ENCODE assay signal across 12 cellular contexts in genomic region chr14:34356267-34356660, GRCh38.
DNase-seq lines count a peak whose midpoint lies in the region; TF ChIP-seq lines count a peak whose summit lies in the region.
"Had no signal": no experiment of that assay in that cellular context is flagged by ENCODE, and none has a peak within 500 bp of the region (broad histone marks: within the 10 kb centered on the region; RNA-seq: fewer than 3 reads in every experiment).

No MANE protein-coding gene starts in this region.

- no peak for TF ChIP-seq CTCF in endodermal cell (conservative IDR thresholded peaks at IDR 0.05)
- TF ChIP-seq CTCF in neural crest cell (conservative IDR thresholded peaks at IDR 0.05), result no peak
- no peak for TF ChIP-seq CTCF in GM10248 (IDR thresholded peaks at IDR 0.05; ENCODE audit: control extremely low read depth, extremely low read depth, low read depth, missing control alignments)
- TF ChIP-seq CTCF in MM.1S (IDR thresholded peaks at IDR 0.05; ENCODE audit: low read length), result no peak

- no peak overlapping the region for H3K27ac ChIP-seq in endodermal cell (ENCODE audit: low read depth, low read length)
- H3K27ac ChIP-seq in MM.1S (ENCODE audit: low read length), result no peak overlapping the region
- H3K27ac ChIP-seq: cardiac muscle cell had no signal

- CTCF ChIA-PET in GM10248 (lab: Yijun Ruan, JAX), result interaction anchor here (1.1 to 4.4 kb wide), 3 partner anchors 25 to 33 kb away, joined by 3 to 19 read pairs (median 4); no protein-coding TSS in a partner anchor

- no peaks in the 10 kb centered on the region for H3K79me2 ChIP-seq in MM.1S (ENCODE audit: low read length)

- no peaks in the 10 kb centered on the region for H3K36me3 Mint-ChIP-seq in endodermal cell (ENCODE audit: low read depth)
- H3K36me3 Mint-ChIP-seq in neural crest cell (ENCODE audit: low read depth), result no peaks in the 10 kb centered on the region
- H3K36me3 Mint-ChIP-seq: IgD-negative memory B cell had no signal

- H3K36me3 ChIP-seq in endodermal cell (ENCODE audit: control insufficient read depth, insufficient read depth, low read length), result no peaks in the 10 kb centered on the region
- no peaks in the 10 kb centered on the region for H3K36me3 ChIP-seq in MM.1S (replicated peaks; ENCODE audit: insufficient read depth, low read length)
- H3K36me3 ChIP-seq: cardiac muscle cell had no signal

- POLR2A ChIA-PET in GM10248 (lab: Yijun Ruan, JAX), result no interaction called here

- WGBS in endodermal cell (ENCODE audit: insufficient coverage in 1 of 2, insufficient read length in 1 of 2), 2 experiments, result 81 to 100% methylated on average over 1 to 4 of the region's 4 CpGs

- no peak overlapping the region for H3K27ac Mint-ChIP-seq in endodermal cell
- peak overlapping the region; percentile 88 for H3K27ac Mint-ChIP-seq in neural crest cell (ENCODE audit: unreplicated experiment)
- H3K27ac Mint-ChIP-seq: IgD-negative memory B cell; stimulated activated naive CD8-positive, alpha-beta T cell treated with anti-CD3 and anti-CD28 coated beads, Interleukin-15, Interleukin-2, amounts not matched to agents 100 ng/mL and 50 ng/mL, for 24 hours; T-helper 2 cell treated with Interferon-gamma antibody and Interleukin-4, amounts not matched to agents 5 μg/mL and 100 μg/mL, for 36 hours had no signal

- H3K9me2 ChIP-seq in MM.1S (replicated peaks; ENCODE audit: insufficient read depth, low read length), result no peaks in the 10 kb centered on the region

- H3K27me3 Mint-ChIP-seq in endodermal cell (ENCODE audit: insufficient read depth), result no peaks in the 10 kb centered on the region
- H3K27me3 Mint-ChIP-seq in neural crest cell (ENCODE audit: low read depth), result no peaks in the 10 kb centered on the region
- H3K27me3 Mint-ChIP-seq: IgD-negative memory B cell; stimulated activated naive CD8-positive, alpha-beta T cell treated with anti-CD3 and anti-CD28 coated beads, Interleukin-15, Interleukin-2, amounts not matched to agents 100 ng/mL and 50 ng/mL, for 24 hours had no signal

- H3K27me3 ChIP-seq in endodermal cell (ENCODE audit: control insufficient read depth, insufficient read depth, low read length, poor library complexity, severe bottlenecking), result peaks cover 14% of the 10 kb centered on the region
- H3K27me3 ChIP-seq in MM.1S (replicated peaks; ENCODE audit: insufficient read depth, low read length), result no peaks in the 10 kb centered on the region
- H3K27me3 ChIP-seq: cardiac muscle cell had no signal

- DNase-seq in EL (peak; percentile 43), NOMO-1 (lab: John Stamatoyannopoulos, UW; ENCODE audit: unreplicated experiment in 2 of 2) (peak; percentile 73 to 82), endodermal cell (peak; percentile 78), neural crest cell (ENCODE audit: low read depth, low spot score) (no peak), activated gamma-delta T cell treated with Interleukin-2 at 50 U/mL for 16 hours (no peak), GM10248 (ENCODE audit: extremely low spot score) (no peak), MM.1S (no peak), activated T-cell treated with anti-CD3 and anti-CD28 coated beads for 4 hours (no peak)

- H3K9me3 ChIP-seq in endodermal cell (ENCODE audit: control insufficient read depth, low read length) (no peaks in the 10 kb centered on the region), MM.1S (replicated peaks; ENCODE audit: insufficient read depth, low read length) (no peaks in the 10 kb centered on the region)

- no peak overlapping the region for H3K4me3 Mint-ChIP-seq in endodermal cell
- H3K4me3 Mint-ChIP-seq in neural crest cell, result no peak overlapping the region
- H3K4me3 Mint-ChIP-seq: IgD-negative memory B cell; stimulated activated naive CD8-positive, alpha-beta T cell treated with anti-CD3 and anti-CD28 coated beads, Interleukin-15, Interleukin-2, amounts not matched to agents 100 ng/mL and 50 ng/mL, for 24 hours; T-helper 2 cell treated with Interferon-gamma antibody and Interleukin-4, amounts not matched to agents 5 μg/mL and 100 μg/mL, for 36 hours had no signal

- H3K4me2 ChIP-seq in MM.1S (ENCODE audit: low read depth, low read length), result no peak overlapping the region

- H3K4me1 Mint-ChIP-seq in endodermal cell (peaks cover 9% of the 10 kb centered on the region), neural crest cell (peaks cover 17% of the 10 kb centered on the region)

- H3K4me3 ChIP-seq in endodermal cell (ENCODE audit: low read length) (no peak overlapping the region), MM.1S (ENCODE audit: low read length) (no peak overlapping the region)
- H3K4me3 ChIP-seq: cardiac muscle cell had no signal

- no peak overlapping the region for H2AFZ ChIP-seq in MM.1S (ENCODE audit: low read length)

- H3K9ac ChIP-seq in endodermal cell (ENCODE audit: extremely low read depth, low read length, poor library complexity, severe bottlenecking) (no peak overlapping the region), MM.1S (ENCODE audit: low read length) (no peak overlapping the region)

- H3F3A ChIP-seq in MM.1S (ENCODE audit: insufficient read depth, low read length), result no peaks in the 10 kb centered on the region

- H3K4me1 ChIP-seq in endodermal cell (ENCODE audit: control insufficient read depth, insufficient read depth, low read length), result no peaks in the 10 kb centered on the region
- H3K4me1 ChIP-seq in MM.1S (ENCODE audit: low read length), result no peaks in the 10 kb centered on the region

- H4K20me1 ChIP-seq in MM.1S (ENCODE audit: insufficient read depth, low read length), result no peaks in the 10 kb centered on the region

- H3K9me3 Mint-ChIP-seq in endodermal cell (no peaks in the 10 kb centered on the region), neural crest cell (no peaks in the 10 kb centered on the region)
- H3K9me3 Mint-ChIP-seq: IgD-negative memory B cell; stimulated activated naive CD8-positive, alpha-beta T cell treated with anti-CD3 and anti-CD28 coated beads, Interleukin-15, Interleukin-2, amounts not matched to agents 100 ng/mL and 50 ng/mL, for 24 hours; T-helper 2 cell treated with Interferon-gamma antibody and Interleukin-4, amounts not matched to agents 5 μg/mL and 100 μg/mL, for 36 hours had no signal

Comparison
In these comparisons a context has a peak if more than half of its experiments do, and no peak if none do; other contexts are left out.
1. DNase-seq: peak in EL (single experiment), NOMO-1 (2 of 2) and endodermal cell (single experiment); none in neural crest cell (single experiment), activated gamma-delta T cell treated with Interleukin-2 at 50 U/mL for 16 hours (single experiment), GM10248 (single experiment), MM.1S (single experiment) and activated T-cell treated with anti-CD3 and anti-CD28 coated beads for 4 hours (single experiment).